Comparison of ENCODE assay signal across 24 cellular contexts in the genomic region with DNA sequence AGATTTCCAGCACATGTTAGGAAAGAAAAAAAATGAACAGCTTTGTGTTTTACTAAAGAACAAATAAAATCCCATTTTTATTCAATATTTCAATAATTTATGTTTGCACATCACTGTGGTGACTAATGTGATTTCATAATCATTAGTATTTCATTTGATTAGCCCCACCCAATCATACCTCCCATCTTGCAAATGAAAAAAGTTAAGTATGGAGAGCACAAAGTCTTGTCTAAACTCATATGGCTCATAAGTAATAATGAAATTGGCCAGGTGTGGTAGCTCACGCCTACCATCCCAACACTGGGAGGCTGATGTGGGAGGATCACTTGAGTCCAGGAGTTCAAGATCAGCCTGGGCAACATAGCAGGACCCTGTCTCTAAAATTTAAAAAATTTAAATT.
"Had no signal": no experiment of that assay in that cellular context is flagged by ENCODE, and none has a peak within 500 bp of the region (broad histone marks: within the 10 kb centered on the region; RNA-seq: fewer than 3 reads in every experiment).

No MANE protein-coding gene starts in this region.

- H3K27me3 ChIP-seq: brain microvascular endothelial cell, cardiac muscle cell, colonic mucosa, foreskin keratinocyte, gastrocnemius medialis had no signal

- H3K4me3 ChIP-seq: cardiac muscle cell, colonic mucosa, gastrocnemius medialis had no signal

- ATAC-seq: activated CD4-positive, alpha-beta T cell treated with anti-CD3 and anti-CD28 coated beads for 36 hours; activated CD8-positive, alpha-beta memory T cell treated with anti-CD3 and anti-CD28 coated beads, Interleukin-2, amount 10 ng/mL, durations not matched to agents 7 days and 5 days; activated CD8-positive, alpha-beta T cell treated with anti-CD3 and anti-CD28 coated beads, Interleukin-2, amount 10 ng/mL, durations not matched to agents 7 days and 5 days; activated naive CD8-positive, alpha-beta T cell treated with anti-CD3 and anti-CD28 coated beads, Interleukin-2, amount 50 U/mL, for 24 hours; esophagus mucosa; foreskin keratinocyte; gastrocnemius medialis had no signal

- H3K36me3 ChIP-seq: cardiac muscle cell, colonic mucosa had no signal

- H3K27ac ChIP-seq: brain microvascular endothelial cell, cardiac muscle cell, colonic mucosa, foreskin keratinocyte, gastrocnemius medialis had no signal

- H3K4me1 ChIP-seq: colonic mucosa had no signal

- H3K9me3 ChIP-seq: colonic mucosa, gastrocnemius medialis had no signal

- DNase-seq: activated CD4-positive, alpha-beta memory T cell treated with anti-CD3 and anti-CD28 coated beads for 36 hours; activated CD4-positive, alpha-beta T cell treated with anti-CD3 and anti-CD28 coated beads for 36 hours; activated CD4-positive, alpha-beta T cell treated with anti-CD3 and anti-CD28 coated beads, Interleukin-2, amount 10 ng/mL, durations not matched to agents 24 days and 14 days; activated CD4-positive, CD25-positive, alpha-beta regulatory T cell; activated CD4-positive, CD25-positive, alpha-beta regulatory T cell treated with anti-CD3 and anti-CD28 coated beads, Interleukin-2, amount 50 U/mL, for 72 hours; activated CD8-positive, alpha-beta memory T cell treated with anti-CD3 and anti-CD28 coated beads, Interleukin-2, amount 10 ng/mL, durations not matched to agents 7 days and 5 days; activated CD8-positive, alpha-beta memory T cell treated with anti-CD3 and anti-CD28 coated beads, Interleukin-2, amount 50 U/mL, for 4 hours; activated CD8-positive, alpha-beta T cell treated with anti-CD3 and anti-CD28 coated beads, Interleukin-2, amount 10 ng/mL, durations not matched to agents 7 days and 5 days; activated effector memory CD4-positive, alpha-beta T cell treated with anti-CD3 and anti-CD28 coated beads, Interleukin-2, amount 50 U/mL, for 16 hours; activated naive CD4-positive, alpha-beta T cell treated with anti-CD3 and anti-CD28 coated beads for 36 hours; activated naive CD8-positive, alpha-beta T cell treated with anti-CD3 and anti-CD28 coated beads for 36 hours; activated naive CD8-positive, alpha-beta T cell treated with anti-CD3 and anti-CD28 coated beads, Interleukin-2, amount 50 U/mL, for 24 hours; activated T-cell treated with anti-CD3 and anti-CD28 coated beads, Interleukin-2, amount 50 U/mL, for 1 hour; activated T-cell treated with anti-CD3 and anti-CD28 coated beads, Interleukin-2, amount 50 U/mL, for 48 hours; brain microvascular endothelial cell; central memory CD4-positive, alpha-beta T cell; cerebellar nuclear complex; colonic mucosa; effector CD8-positive, alpha-beta T cell; gastrocnemius medialis; T-helper 2 cell had no signal
